In the genomic region with DNA sequence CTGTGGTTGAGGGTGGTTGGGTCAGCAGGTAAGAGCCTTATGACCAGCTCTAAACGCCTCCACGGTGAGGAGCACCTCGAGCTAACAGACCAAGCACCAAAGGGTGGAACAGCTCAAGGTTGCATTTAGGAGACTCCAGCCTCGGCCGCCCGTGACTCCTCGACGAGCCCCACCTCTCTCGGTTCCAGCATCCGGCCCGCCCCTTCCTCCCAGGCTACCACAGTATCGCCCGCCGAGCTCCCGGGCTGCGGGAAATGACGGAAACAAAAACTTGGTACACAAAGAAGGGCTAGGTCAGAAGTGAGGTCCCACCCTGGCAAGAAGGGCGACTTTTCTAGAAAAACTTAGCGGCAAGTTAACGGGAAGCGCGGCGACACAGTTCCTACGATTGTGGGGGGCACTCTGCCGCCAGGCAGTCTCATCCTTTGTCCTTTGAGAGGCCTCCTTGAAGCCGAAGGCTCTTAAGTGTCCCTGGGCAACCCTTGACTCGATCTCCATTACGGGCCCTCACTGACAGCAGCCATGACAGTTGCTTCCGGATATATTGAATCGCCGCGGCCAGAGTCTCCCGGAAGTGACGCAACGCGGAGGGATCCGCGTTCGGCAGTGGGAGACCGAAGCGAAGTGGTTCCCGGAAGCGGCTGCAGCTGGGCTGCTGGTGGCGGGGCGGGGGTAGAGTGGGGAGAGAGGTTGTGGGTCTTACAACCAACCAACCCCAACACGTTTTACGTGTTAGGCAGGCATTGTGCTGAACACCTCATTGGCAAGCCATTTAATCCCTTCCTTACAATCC, we compare ENCODE assay signal across 2 cellular contexts.
TF ChIP-seq lines count a peak whose summit lies in the region.

No MANE protein-coding gene starts in this region.

TF ChIP-seq in A549, 52 proteins besides CTCF, POLR2A, EP300 and RAD21 (continued from another document):
- TF ChIP-seq, protein P1, sequence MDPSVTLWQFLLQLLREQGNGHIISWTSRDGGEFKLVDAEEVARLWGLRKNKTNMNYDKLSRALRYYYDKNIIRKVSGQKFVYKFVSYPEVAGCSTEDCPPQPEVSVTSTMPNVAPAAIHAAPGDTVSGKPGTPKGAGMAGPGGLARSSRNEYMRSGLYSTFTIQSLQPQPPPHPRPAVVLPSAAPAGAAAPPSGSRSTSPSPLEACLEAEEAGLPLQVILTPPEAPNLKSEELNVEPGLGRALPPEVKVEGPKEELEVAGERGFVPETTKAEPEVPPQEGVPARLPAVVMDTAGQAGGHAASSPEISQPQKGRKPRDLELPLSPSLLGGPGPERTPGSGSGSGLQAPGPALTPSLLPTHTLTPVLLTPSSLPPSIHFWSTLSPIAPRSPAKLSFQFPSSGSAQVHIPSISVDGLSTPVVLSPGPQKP (IDR thresholded peaks at IDR 0.05; ENCODE audit: low read depth, low read length), result peak; percentile 42; the same call in 1 of the 2 replicates
- TF ChIP-seq SREBF2 (IDR thresholded peaks at IDR 0.05) (no peak), MAX (IDR thresholded peaks at IDR 0.05) (peak; percentile 86), TFCP2L1 (CRISPR knock-in tag; IDR thresholded peaks at IDR 0.05) (no peak), NFE2L2 (conservative IDR thresholded peaks at IDR 0.05; ENCODE audit: low read length) (no peak), FOXS1 (CRISPR knock-in tag; IDR thresholded peaks at IDR 0.05) (no peak), FOSB (CRISPR knock-in tag; IDR thresholded peaks at IDR 0.05) (no peak), SMC3 (IDR thresholded peaks at IDR 0.05) (0 out of 3 replicates have a peak, but pooled peaks have one; percentile 15), ZC3H11A (IDR thresholded peaks at IDR 0.05) (no peak), MAZ (IDR thresholded peaks at IDR 0.05; ENCODE audit: borderline replicate concordance, low read depth, low read length) (no peak), ATOH8 (CRISPR knock-in tag; IDR thresholded peaks at IDR 0.05; ENCODE audit: low read depth) (peak; percentile 51; the same call in 1 of the 2 replicates), USF2 (IDR thresholded peaks at IDR 0.05) (no peak)
- TF ChIP-seq, protein P2, sequence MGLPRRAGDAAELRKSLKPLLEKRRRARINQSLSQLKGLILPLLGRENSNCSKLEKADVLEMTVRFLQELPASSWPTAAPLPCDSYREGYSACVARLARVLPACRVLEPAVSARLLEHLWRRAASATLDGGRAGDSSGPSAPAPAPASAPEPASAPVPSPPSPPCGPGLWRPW (IDR thresholded peaks at IDR 0.05), result no peak
- TF ChIP-seq, protein P3, sequence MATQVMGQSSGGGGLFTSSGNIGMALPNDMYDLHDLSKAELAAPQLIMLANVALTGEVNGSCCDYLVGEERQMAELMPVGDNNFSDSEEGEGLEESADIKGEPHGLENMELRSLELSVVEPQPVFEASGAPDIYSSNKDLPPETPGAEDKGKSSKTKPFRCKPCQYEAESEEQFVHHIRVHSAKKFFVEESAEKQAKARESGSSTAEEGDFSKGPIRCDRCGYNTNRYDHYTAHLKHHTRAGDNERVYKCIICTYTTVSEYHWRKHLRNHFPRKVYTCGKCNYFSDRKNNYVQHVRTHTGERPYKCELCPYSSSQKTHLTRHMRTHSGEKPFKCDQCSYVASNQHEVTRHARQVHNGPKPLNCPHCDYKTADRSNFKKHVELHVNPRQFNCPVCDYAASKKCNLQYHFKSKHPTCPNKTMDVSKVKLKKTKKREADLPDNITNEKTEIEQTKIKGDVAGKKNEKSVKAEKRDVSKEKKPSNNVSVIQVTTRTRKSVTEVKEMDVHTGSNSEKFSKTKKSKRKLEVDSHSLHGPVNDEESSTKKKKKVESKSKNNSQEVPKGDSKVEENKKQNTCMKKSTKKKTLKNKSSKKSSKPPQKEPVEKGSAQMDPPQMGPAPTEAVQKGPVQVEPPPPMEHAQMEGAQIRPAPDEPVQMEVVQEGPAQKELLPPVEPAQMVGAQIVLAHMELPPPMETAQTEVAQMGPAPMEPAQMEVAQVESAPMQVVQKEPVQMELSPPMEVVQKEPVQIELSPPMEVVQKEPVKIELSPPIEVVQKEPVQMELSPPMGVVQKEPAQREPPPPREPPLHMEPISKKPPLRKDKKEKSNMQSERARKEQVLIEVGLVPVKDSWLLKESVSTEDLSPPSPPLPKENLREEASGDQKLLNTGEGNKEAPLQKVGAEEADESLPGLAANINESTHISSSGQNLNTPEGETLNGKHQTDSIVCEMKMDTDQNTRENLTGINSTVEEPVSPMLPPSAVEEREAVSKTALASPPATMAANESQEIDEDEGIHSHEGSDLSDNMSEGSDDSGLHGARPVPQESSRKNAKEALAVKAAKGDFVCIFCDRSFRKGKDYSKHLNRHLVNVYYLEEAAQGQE (IDR thresholded peaks at IDR 0.05), result no peak; the same call in 1 of the 2 replicates
TF ChIP-seq in A549: peak in this region for 19.

TF ChIP-seq in K562, 482 proteins besides CTCF, POLR2A, EP300 and RAD21 (continued from another document and continues in another):
- TF ChIP-seq, protein P4, sequence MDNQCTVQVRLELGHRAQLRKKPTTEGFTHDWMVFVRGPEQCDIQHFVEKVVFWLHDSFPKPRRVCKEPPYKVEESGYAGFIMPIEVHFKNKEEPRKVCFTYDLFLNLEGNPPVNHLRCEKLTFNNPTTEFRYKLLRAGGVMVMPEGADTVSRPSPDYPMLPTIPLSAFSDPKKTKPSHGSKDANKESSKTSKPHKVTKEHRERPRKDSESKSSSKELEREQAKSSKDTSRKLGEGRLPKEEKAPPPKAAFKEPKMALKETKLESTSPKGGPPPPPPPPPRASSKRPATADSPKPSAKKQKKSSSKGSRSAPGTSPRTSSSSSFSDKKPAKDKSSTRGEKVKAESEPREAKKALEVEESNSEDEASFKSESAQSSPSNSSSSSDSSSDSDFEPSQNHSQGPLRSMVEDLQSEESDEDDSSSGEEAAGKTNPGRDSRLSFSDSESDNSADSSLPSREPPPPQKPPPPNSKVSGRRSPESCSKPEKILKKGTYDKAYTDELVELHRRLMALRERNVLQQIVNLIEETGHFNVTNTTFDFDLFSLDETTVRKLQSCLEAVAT (IDR thresholded peaks at IDR 0.05), result no peak
- peak; percentile 83 for TF ChIP-seq SP1 (CRISPR knock-in tag; IDR thresholded peaks at IDR 0.05)
- TF ChIP-seq, protein P5, sequence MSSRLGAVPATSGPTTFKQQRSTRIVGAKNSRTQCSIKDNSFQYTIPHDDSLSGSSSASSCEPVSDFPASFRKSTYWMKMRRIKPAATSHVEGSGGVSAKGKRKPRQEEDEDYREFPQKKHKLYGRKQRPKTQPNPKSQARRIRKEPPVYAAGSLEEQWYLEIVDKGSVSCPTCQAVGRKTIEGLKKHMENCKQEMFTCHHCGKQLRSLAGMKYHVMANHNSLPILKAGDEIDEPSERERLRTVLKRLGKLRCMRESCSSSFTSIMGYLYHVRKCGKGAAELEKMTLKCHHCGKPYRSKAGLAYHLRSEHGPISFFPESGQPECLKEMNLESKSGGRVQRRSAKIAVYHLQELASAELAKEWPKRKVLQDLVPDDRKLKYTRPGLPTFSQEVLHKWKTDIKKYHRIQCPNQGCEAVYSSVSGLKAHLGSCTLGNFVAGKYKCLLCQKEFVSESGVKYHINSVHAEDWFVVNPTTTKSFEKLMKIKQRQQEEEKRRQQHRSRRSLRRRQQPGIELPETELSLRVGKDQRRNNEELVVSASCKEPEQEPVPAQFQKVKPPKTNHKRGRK (tag; IDR thresholded peaks at IDR 0.05), result no peak
- TF ChIP-seq FOS (IDR thresholded peaks at IDR 0.05; ENCODE audit: extremely low read depth, insufficient read length), result no peak
- 0 out of 2 replicates have a peak, but pooled peaks have one; percentile 23 for TF ChIP-seq JUN (IDR thresholded peaks at IDR 0.05; ENCODE audit: borderline replicate concordance, low read depth, low read length)
- no peak for TF ChIP-seq JUN (CRISPR knock-in tag; IDR thresholded peaks at IDR 0.05; ENCODE audit: borderline replicate concordance)
- TF ChIP-seq, protein P6, sequence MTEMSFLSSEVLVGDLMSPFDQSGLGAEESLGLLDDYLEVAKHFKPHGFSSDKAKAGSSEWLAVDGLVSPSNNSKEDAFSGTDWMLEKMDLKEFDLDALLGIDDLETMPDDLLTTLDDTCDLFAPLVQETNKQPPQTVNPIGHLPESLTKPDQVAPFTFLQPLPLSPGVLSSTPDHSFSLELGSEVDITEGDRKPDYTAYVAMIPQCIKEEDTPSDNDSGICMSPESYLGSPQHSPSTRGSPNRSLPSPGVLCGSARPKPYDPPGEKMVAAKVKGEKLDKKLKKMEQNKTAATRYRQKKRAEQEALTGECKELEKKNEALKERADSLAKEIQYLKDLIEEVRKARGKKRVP (CRISPR knock-in tag; IDR thresholded peaks at IDR 0.05), result peak; percentile 56; the same call in 1 of the 2 replicates
- TF ChIP-seq TAF1 (IDR thresholded peaks at IDR 0.05; ENCODE audit: control insufficient read depth, extremely low read depth, insufficient read depth, low read length, severe bottlenecking), result peak; percentile 94
- no peak for TF ChIP-seq NFIX (CRISPR knock-in tag; IDR thresholded peaks at IDR 0.05; ENCODE audit: low read depth)
- peak; percentile 77 for TF ChIP-seq JUND (IDR thresholded peaks at IDR 0.05; ENCODE audit: borderline replicate concordance, low read depth, low read length)
- TF ChIP-seq JUND (tag; IDR thresholded peaks at IDR 0.05; ENCODE audit: borderline replicate concordance, low read depth, low read length), result peak; percentile 15; the same call in 1 of the 3 replicates
- no peak for TF ChIP-seq ZNF184 (CRISPR knock-in tag; IDR thresholded peaks at IDR 0.05)
- TF ChIP-seq FOXJ2 (tag; IDR thresholded peaks at IDR 0.05), result no peak; the same call in 1 of the 2 replicates
- TF ChIP-seq NR1H2 (CRISPR knock-in tag; IDR thresholded peaks at IDR 0.05), result 0 out of 2 replicates have a peak, but pooled peaks have one; percentile 74
- no peak for TF ChIP-seq HSF4 (CRISPR knock-in tag; IDR thresholded peaks at IDR 0.05; ENCODE audit: borderline replicate concordance)
- TF ChIP-seq ETV1 (tag; conservative IDR thresholded peaks at IDR 0.05; ENCODE audit: low read depth), result peak; percentile 96
- peak; percentile 84 for TF ChIP-seq BRD9 (IDR thresholded peaks at IDR 0.05; ENCODE audit: low read depth, partially characterized antibody)
- no peak for TF ChIP-seq HDAC2 (IDR thresholded peaks at IDR 0.05)
- TF ChIP-seq, protein P7, sequence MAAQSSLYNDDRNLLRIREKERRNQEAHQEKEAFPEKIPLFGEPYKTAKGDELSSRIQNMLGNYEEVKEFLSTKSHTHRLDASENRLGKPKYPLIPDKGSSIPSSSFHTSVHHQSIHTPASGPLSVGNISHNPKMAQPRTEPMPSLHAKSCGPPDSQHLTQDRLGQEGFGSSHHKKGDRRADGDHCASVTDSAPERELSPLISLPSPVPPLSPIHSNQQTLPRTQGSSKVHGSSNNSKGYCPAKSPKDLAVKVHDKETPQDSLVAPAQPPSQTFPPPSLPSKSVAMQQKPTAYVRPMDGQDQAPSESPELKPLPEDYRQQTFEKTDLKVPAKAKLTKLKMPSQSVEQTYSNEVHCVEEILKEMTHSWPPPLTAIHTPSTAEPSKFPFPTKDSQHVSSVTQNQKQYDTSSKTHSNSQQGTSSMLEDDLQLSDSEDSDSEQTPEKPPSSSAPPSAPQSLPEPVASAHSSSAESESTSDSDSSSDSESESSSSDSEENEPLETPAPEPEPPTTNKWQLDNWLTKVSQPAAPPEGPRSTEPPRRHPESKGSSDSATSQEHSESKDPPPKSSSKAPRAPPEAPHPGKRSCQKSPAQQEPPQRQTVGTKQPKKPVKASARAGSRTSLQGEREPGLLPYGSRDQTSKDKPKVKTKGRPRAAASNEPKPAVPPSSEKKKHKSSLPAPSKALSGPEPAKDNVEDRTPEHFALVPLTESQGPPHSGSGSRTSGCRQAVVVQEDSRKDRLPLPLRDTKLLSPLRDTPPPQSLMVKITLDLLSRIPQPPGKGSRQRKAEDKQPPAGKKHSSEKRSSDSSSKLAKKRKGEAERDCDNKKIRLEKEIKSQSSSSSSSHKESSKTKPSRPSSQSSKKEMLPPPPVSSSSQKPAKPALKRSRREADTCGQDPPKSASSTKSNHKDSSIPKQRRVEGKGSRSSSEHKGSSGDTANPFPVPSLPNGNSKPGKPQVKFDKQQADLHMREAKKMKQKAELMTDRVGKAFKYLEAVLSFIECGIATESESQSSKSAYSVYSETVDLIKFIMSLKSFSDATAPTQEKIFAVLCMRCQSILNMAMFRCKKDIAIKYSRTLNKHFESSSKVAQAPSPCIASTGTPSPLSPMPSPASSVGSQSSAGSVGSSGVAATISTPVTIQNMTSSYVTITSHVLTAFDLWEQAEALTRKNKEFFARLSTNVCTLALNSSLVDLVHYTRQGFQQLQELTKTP (IDR thresholded peaks at IDR 0.05; ENCODE audit: low read depth in 1 of 2, partially characterized antibody in 2 of 2), result peak in 1 of 2 experiments; percentile 58
- TF ChIP-seq RB1 (IDR thresholded peaks at IDR 0.05; ENCODE audit: low read depth), result 0 out of 2 replicates have a peak, but pooled peaks have one; percentile 4
- TF ChIP-seq SIN3A (IDR thresholded peaks at IDR 0.05; ENCODE audit: borderline replicate concordance in 2 of 2, control insufficient read depth in 1 of 2, low read depth in 2 of 2, low read length in 2 of 2), result peak; percentile 44 to 82; a peak in 2 of 4 replicates
- TF ChIP-seq RFX7 (CRISPR knock-in tag; IDR thresholded peaks at IDR 0.05), result no peak
- no peak for TF ChIP-seq USF2 (CRISPR knock-in tag; IDR thresholded peaks at IDR 0.05)
- no peak for TF ChIP-seq SMARCB1 (IDR thresholded peaks at IDR 0.05; ENCODE audit: insufficient read length, low read depth)
- TF ChIP-seq RAD51 (IDR thresholded peaks at IDR 0.05; ENCODE audit: borderline replicate concordance, low read depth), result no peak; the same call in 1 of the 2 replicates
- TF ChIP-seq SIX5 (IDR thresholded peaks at IDR 0.05; ENCODE audit: borderline replicate concordance in 1 of 2, insufficient read depth in 1 of 2, low read depth in 1 of 2, low read length in 2 of 2), result peak in 1 of 2 experiments; percentile 6; a peak in 1 of 4 replicates
